31 cellular contexts compared by ENCODE assay signal in genomic region chr5:132246806-132247205, GRCh38. TPM values are rescaled to one million over a fixed set of nuclear protein-coding genes. Genes with fewer than 3 reads are reported as not detected.
"Had no signal": no experiment of that assay in that cellular context is flagged by ENCODE, and none has a peak within 500 bp of the region (broad histone marks: within the 10 kb centered on the region; RNA-seq: fewer than 3 reads in every experiment).

No MANE protein-coding gene starts in this region.

- DNase-seq: activated effector memory CD4-positive, alpha-beta T cell treated with Interleukin-2 at 50 U/mL for 16 hours; activated gamma-delta T cell; activated gamma-delta T cell treated with Interleukin-2 at 50 U/mL for 16 hours; activated naive CD4-positive, alpha-beta T cell; activated naive CD4-positive, alpha-beta T cell treated with anti-CD3 and anti-CD28 coated beads for 36 hours; activated naive CD4-positive, alpha-beta T cell treated with anti-CD3 and anti-CD28 coated beads, Interleukin-2, amount 10 ng/mL, durations not matched to agents 7 days and 5 days; activated naive CD4-positive, alpha-beta T cell treated with anti-CD3 and anti-CD28 coated beads, Interleukin-2, amount 50 U/mL, for 16 hours; activated naive CD4-positive, alpha-beta T cell treated with Interleukin-2 at 50 U/mL for 16 hours; activated naive CD8-positive, alpha-beta T cell treated with anti-CD3 and anti-CD28 coated beads for 36 hours; activated naive CD8-positive, alpha-beta T cell treated with anti-CD3 and anti-CD28 coated beads, Interleukin-2, amount 10 ng/mL, durations not matched to agents 7 days and 5 days; activated naive CD8-positive, alpha-beta T cell treated with anti-CD3 and anti-CD28 coated beads, Interleukin-2, amount 50 U/mL, for 24 hours; activated T-cell treated with anti-CD3 and anti-CD28 coated beads, Interleukin-2, amount 50 U/mL, for 4 hours; activated T-cell treated with anti-CD3 and anti-CD28 coated beads, Interleukin-2, amount 50 U/mL, for 48 hours; activated T-cell treated with anti-CD3 and anti-CD28 coated beads, Interleukin-2, amount 50 U/mL, for 72 hours; amniotic stem cell; amygdala; anterior cingulate cortex; aorta; brain microvascular endothelial cell; caudate nucleus; central memory CD4-positive, alpha-beta T cell; cerebellar nuclear complex had no signal

- H3K9me3 ChIP-seq: body of pancreas had no signal

- H3K27me3 ChIP-seq: adrenal gland, ascending aorta, body of pancreas, brain microvascular endothelial cell, breast epithelium, cardiac muscle cell had no signal

- H3K27ac ChIP-seq: adrenal gland, ascending aorta, body of pancreas, brain microvascular endothelial cell, breast epithelium, cardiac muscle cell had no signal

- H3K36me3 ChIP-seq: adrenal gland, ascending aorta, brain microvascular endothelial cell, breast epithelium, cardiac muscle cell had no signal

- ATAC-seq: activated naive CD4-positive, alpha-beta T cell treated with anti-CD3 and anti-CD28 coated beads, Interleukin-2, amount 50 U/mL, for 72 hours; activated naive CD8-positive, alpha-beta T cell treated with anti-CD3 and anti-CD28 coated beads, Interleukin-2, amount 50 U/mL, for 24 hours; activated T-cell treated with anti-CD3 and anti-CD28 coated beads, Interleukin-2, amount 50 U/mL, for 4 hours; activated T-cell treated with anti-CD3 and anti-CD28 coated beads, Interleukin-2, amount 50 U/mL, for 72 hours; activated T-helper 17 cell treated with anti-CD3 and anti-CD28 coated beads, Interleukin-2, amount 50 U/mL, for 72 hours; body of pancreas had no signal

- H3K4me3 ChIP-seq: adrenal gland, ascending aorta, body of pancreas, breast epithelium, cardiac muscle cell had no signal

- FAIRE-seq: astrocyte, bronchial epithelial cell had no signal

- H3K4me1 ChIP-seq: adrenal gland, body of pancreas, breast epithelium had no signal

RNA-seq across cellular contexts. Expression of gene PDLIM4, which starts 10.7 kb away (rescaled TPM):
- total RNA-seq: activated naive CD4-positive, alpha-beta T cell treated with anti-CD3 and anti-CD28 coated beads for 36 hours; activated naive CD4-positive, alpha-beta T cell treated with anti-CD3 and anti-CD28 coated beads, Interleukin-2, amount 50 U/mL, for 72 hours; activated T-helper 17 cell treated with anti-CD3 and anti-CD28 coated beads, Interleukin-2, amount 50 U/mL, for 72 hours had no signal

RNA-seq across cellular contexts. Expression of gene SLC22A4, which starts 47.4 kb away (rescaled TPM):
- total RNA-seq: body of pancreas had no signal
